Comparison of ENCODE assay signal across 18 cellular contexts in genomic region chr10:127826161-127826740, GRCh38.
DNase-seq lines count a peak whose midpoint lies in the region; ATAC-seq, FAIRE-seq and TF ChIP-seq lines count a peak whose summit lies in the region.
"Had no signal": no experiment of that assay in that cellular context is flagged by ENCODE, and none has a peak within 500 bp of the region (broad histone marks: within the 10 kb centered on the region; RNA-seq: fewer than 3 reads in every experiment).

No MANE protein-coding gene starts in this region.

- no peak overlapping the region for H4K5ac ChIP-seq in H1 (ENCODE audit: insufficient read length, low read depth, low read length)

- H3K79me2 ChIP-seq in H1 (ENCODE audit: control insufficient read depth in 1 of 2, insufficient read depth in 2 of 2, low read length in 2 of 2): no peaks in the 10 kb centered on the region

- no peak overlapping the region for H2BK5ac ChIP-seq in H1 (ENCODE audit: low read depth, low read length)
- H2BK5ac ChIP-seq in neuronal stem cell (ENCODE audit: low read length): no peak overlapping the region

- CTCF ChIA-PET in A673 (lab: Charles Lee): no interaction called here
- CTCF ChIA-PET in H1 (lab: Charles Lee; ENCODE audit: partially characterized antibody): interaction anchor here (0.6 to 4.9 kb wide), 4 partner anchors 8 to 269 kb away, joined by 3 to 21 read pairs (median 8); no protein-coding TSS in a partner anchor

- FAIRE-seq in H1 (lab: Jason Lieb, UNC): no peak
- FAIRE-seq: G401.6, GM12891 had no signal

- H4K20me1 ChIP-seq in H1 (replicated peaks in 1 of 2; ENCODE audit: control insufficient read depth in 1 of 2, insufficient read depth in 2 of 2, low read length in 2 of 2): no peaks in the 10 kb centered on the region

- H3K27me3 ChIP-seq in A673 (replicated peaks; ENCODE audit: insufficient read depth, low read depth, low read length, poor library complexity) (no peaks in the 10 kb centered on the region), H1 (replicated peaks in 1 of 4; ENCODE audit: control insufficient read depth in 3 of 4, extremely low read depth in 1 of 4, insufficient read depth in 3 of 4, low read length in 3 of 4) (no peaks in the 10 kb centered on the region), neuronal stem cell (ENCODE audit: control insufficient read depth in 3 of 3, insufficient read depth in 3 of 3, low read depth in 1 of 3, low read length in 3 of 3) (no peaks in the 10 kb centered on the region)
- H3K27me3 ChIP-seq: BE2C had no signal

- H3K4me1 Mint-ChIP-seq in nephron progenitor cell: peaks cover 17% of the 10 kb centered on the region
- no peaks in the 10 kb centered on the region for H3K4me1 Mint-ChIP-seq in activated T-helper 1 cell treated with anti-CD3 and anti-CD28 coated beads, Interleukin-12 subunit alpha, Interleukin-12 subunit beta, Interleukin-2, Interleukin-4 antibody, amounts not matched to agents 30 ng/mL and 10 ng/mL and 1 ng/mL, durations not matched to agents 14 hours and 24 hours and 36 hours (ENCODE audit: low read depth)
- H3K4me1 Mint-ChIP-seq: CD4-positive, CD25-positive, alpha-beta regulatory T cell; CD8-positive, alpha-beta memory T cell had no signal

- TF ChIP-seq POLR2A in H1 (IDR thresholded peaks at IDR 0.05; ENCODE audit: control extremely low read depth in 1 of 2, low read depth in 2 of 2, low read length in 2 of 2): no peak

- no peak overlapping the region for H3K18ac ChIP-seq in H1 (ENCODE audit: extremely low read depth, low read length)
- H3K18ac ChIP-seq in neuronal stem cell (ENCODE audit: low read length): peak overlapping the region; percentile 5

- H3K36me3 ChIP-seq in A673 (ENCODE audit: insufficient read depth, low read length, poor library complexity, severe bottlenecking) (no peaks in the 10 kb centered on the region), H1 (ENCODE audit: control insufficient read depth in 2 of 4, insufficient read depth in 4 of 4, low read length in 3 of 4) (no peaks in the 10 kb centered on the region), neuronal stem cell (replicated peaks in 1 of 2; ENCODE audit: control insufficient read depth in 2 of 2, insufficient read depth in 2 of 2, low read length in 2 of 2) (no peaks in the 10 kb centered on the region)
- H3K36me3 ChIP-seq: BE2C had no signal

- 87% methylated on average over 10 of the region's 10 CpGs; no CpG with 5 or more reads in 1 of the 2 experiments for WGBS in H1 (ENCODE audit: extremely low coverage in 1 of 2, insufficient coverage in 1 of 2, insufficient read length in 1 of 2, insufficient replicate concordance in 2 of 2, low coverage in 1 of 2, low lambda C conversion rate in 2 of 2, missing lambda C conversion rate in 1 of 2), 2 experiments
- WGBS in neuronal stem cell (ENCODE audit: extremely low coverage in 2 of 2, insufficient read length in 2 of 2, insufficient replicate concordance in 1 of 2), 2 donors: no CpG with 5 or more reads among the region's 10 CpGs

- no peak overlapping the region for H2BK20ac ChIP-seq in H1 (ENCODE audit: low read length)

- H3K4me3 Mint-ChIP-seq in nephron progenitor cell: no peak overlapping the region
- H3K4me3 Mint-ChIP-seq in activated T-helper 1 cell treated with anti-CD3 and anti-CD28 coated beads, Interleukin-12 subunit alpha, Interleukin-12 subunit beta, Interleukin-2, Interleukin-4 antibody, amounts not matched to agents 30 ng/mL and 10 ng/mL and 1 ng/mL, durations not matched to agents 14 hours and 24 hours and 36 hours: no peak overlapping the region
- H3K4me3 Mint-ChIP-seq: CD4-positive, CD25-positive, alpha-beta regulatory T cell; H9 had no signal

- H3K79me1 ChIP-seq in H1 (ENCODE audit: low read depth, low read length) (no peaks in the 10 kb centered on the region), neuronal stem cell (ENCODE audit: low read depth, low read length) (no peaks in the 10 kb centered on the region)

- peaks cover 6% of the 10 kb centered on the region for H3K36me3 Mint-ChIP-seq in nephron progenitor cell (ENCODE audit: low read depth)
- H3K36me3 Mint-ChIP-seq in activated T-helper 1 cell treated with anti-CD3 and anti-CD28 coated beads, Interleukin-12 subunit alpha, Interleukin-12 subunit beta, Interleukin-2, Interleukin-4 antibody, amounts not matched to agents 30 ng/mL and 10 ng/mL and 1 ng/mL, durations not matched to agents 14 hours and 24 hours and 36 hours (ENCODE audit: low read depth): no peaks in the 10 kb centered on the region
- H3K36me3 Mint-ChIP-seq: CD4-positive, CD25-positive, alpha-beta regulatory T cell; CD8-positive, alpha-beta memory T cell had no signal

- no TSS peak for BruUV-seq in A673 (replicated peaks; lab: Mats Ljungman, UMichigan)

- H3K27ac Mint-ChIP-seq in nephron progenitor cell: peak overlapping the region; percentile 36
- no peak overlapping the region for H3K27ac Mint-ChIP-seq in activated T-helper 1 cell treated with anti-CD3 and anti-CD28 coated beads, Interleukin-12 subunit alpha, Interleukin-12 subunit beta, Interleukin-2, Interleukin-4 antibody, amounts not matched to agents 30 ng/mL and 10 ng/mL and 1 ng/mL, durations not matched to agents 14 hours and 24 hours and 36 hours
- H3K27ac Mint-ChIP-seq: CD4-positive, CD25-positive, alpha-beta regulatory T cell had no signal

- H3K4me1 ChIP-seq in A673 (ENCODE audit: insufficient read depth, low read length, poor library complexity, severe bottlenecking) (peaks cover 6% of the 10 kb centered on the region), H1 (replicated peaks in 1 of 4; ENCODE audit: control insufficient read depth in 3 of 4, insufficient read depth in 4 of 4, low read length in 3 of 4) (peaks cover 0 to 3% (median 1%) of the 10 kb centered on the region in 4 experiments; a peak in 2 of 7 replicates), neuronal stem cell (ENCODE audit: control insufficient read depth in 2 of 2, insufficient read depth in 1 of 2, low read depth in 1 of 2, low read length in 2 of 2) (peaks cover 0 to 5% of the 10 kb centered on the region in 2 donors)
- H3K4me1 ChIP-seq: BE2C had no signal

- H3K23ac ChIP-seq in H1 (ENCODE audit: insufficient read length) (no peak overlapping the region), neuronal stem cell (ENCODE audit: low read depth, low read length, poor library complexity) (no peak overlapping the region)

- TF ChIP-seq RAD21 in H1 (IDR thresholded peaks at IDR 0.05 in 1 of 2, conservative IDR thresholded peaks at IDR 0.05 in 1 of 2; ENCODE audit: low read depth in 2 of 2, low read length in 2 of 2): no peak

- peaks cover 9% of the 10 kb centered on the region for H3K27me3 Mint-ChIP-seq in nephron progenitor cell (ENCODE audit: low read depth, poor library complexity)
- peaks cover 9% of the 10 kb centered on the region for H3K27me3 Mint-ChIP-seq in activated T-helper 1 cell treated with anti-CD3 and anti-CD28 coated beads, Interleukin-12 subunit alpha, Interleukin-12 subunit beta, Interleukin-2, Interleukin-4 antibody, amounts not matched to agents 30 ng/mL and 10 ng/mL and 1 ng/mL, durations not matched to agents 14 hours and 24 hours and 36 hours (ENCODE audit: insufficient read depth)

- no peak overlapping the region for H2BK15ac ChIP-seq in H1 (ENCODE audit: low read length)
- H2BK15ac ChIP-seq in neuronal stem cell (ENCODE audit: low read length): no peak overlapping the region

- H2AFZ ChIP-seq in H1 (ENCODE audit: low read length) (peak overlapping the region; percentile 84; the same call in 1 of the 2 replicates), neuronal stem cell (ENCODE audit: low read length) (peak overlapping the region; percentile 65)

- intact Hi-C loops in A673 (cut with micrococcal nuclease; ENCODE audit: unreplicated experiment): no loop called here
- intact Hi-C loops in activated T-helper 1 cell treated with anti-CD3 and anti-CD28 coated beads, Interleukin-12 subunit alpha, Interleukin-12 subunit beta, Interleukin-2, Interleukin-4 antibody, amounts not matched to agents 30 ng/mL and 10 ng/mL and 1 ng/mL, durations not matched to agents 14 hours and 24 hours and 36 hours (cut with micrococcal nuclease): no loop called here

- TF ChIP-seq EP300 in H1 (IDR thresholded peaks at IDR 0.05; ENCODE audit: borderline replicate concordance in 1 of 2, low read depth in 2 of 2, low read length in 2 of 2): no peak

- no peak overlapping the region for H2BK120ac ChIP-seq in H1 (replicated peaks; ENCODE audit: low read depth, low read length)
- no peak overlapping the region for H2BK120ac ChIP-seq in neuronal stem cell (ENCODE audit: low read depth, low read length)

- H3K4me2 ChIP-seq in H1 (ENCODE audit: insufficient read depth in 1 of 2, low read depth in 2 of 2, low read length in 2 of 2) (no peak overlapping the region), neuronal stem cell (ENCODE audit: insufficient read depth, low read length, poor library complexity, severe bottlenecking) (no peak overlapping the region)

- H3K23me2 ChIP-seq in H1 (ENCODE audit: low read depth, low read length): no peaks in the 10 kb centered on the region

- H4K91ac ChIP-seq in H1 (replicated peaks; ENCODE audit: insufficient read length, low read length): no peak overlapping the region
- no peak overlapping the region for H4K91ac ChIP-seq in neuronal stem cell (ENCODE audit: low read depth, low read length, poor library complexity)

- peaks cover 30% of the 10 kb centered on the region for H3K9me3 Mint-ChIP-seq in nephron progenitor cell
- H3K9me3 Mint-ChIP-seq in activated T-helper 1 cell treated with anti-CD3 and anti-CD28 coated beads, Interleukin-12 subunit alpha, Interleukin-12 subunit beta, Interleukin-2, Interleukin-4 antibody, amounts not matched to agents 30 ng/mL and 10 ng/mL and 1 ng/mL, durations not matched to agents 14 hours and 24 hours and 36 hours: no peaks in the 10 kb centered on the region

- no peak for ATAC-seq in GM18861 (IDR thresholded peaks at IDR 0.05; ENCODE audit: unreplicated experiment)
- no peak for ATAC-seq in HG02870 (IDR thresholded peaks at IDR 0.05; ENCODE audit: unreplicated experiment)

- no peak overlapping the region for H3K14ac ChIP-seq in H1 (ENCODE audit: insufficient read length)
- H3K14ac ChIP-seq in neuronal stem cell (ENCODE audit: low read length): no peak overlapping the region

- H3K4me3 ChIP-seq in A673 (ENCODE audit: low read depth, low read length, poor library complexity, severe bottlenecking) (no peak overlapping the region), H1 (ENCODE audit: extremely low read depth in 1 of 4, insufficient read depth in 2 of 4, low read depth in 3 of 4, low read length in 4 of 4) (no peak overlapping the region), neuronal stem cell (ENCODE audit: low read length in 2 of 2) (no peak overlapping the region)

- H4K8ac ChIP-seq in H1 (ENCODE audit: extremely low read depth, insufficient read depth, low read length): no peak overlapping the region
- H4K8ac ChIP-seq in neuronal stem cell (ENCODE audit: low read depth, low read length): no peak overlapping the region

- H3K9ac ChIP-seq in H1 (replicated peaks in 1 of 4; ENCODE audit: extremely low read depth in 1 of 4, low read depth in 3 of 4, low read length in 3 of 4) (no peak overlapping the region), neuronal stem cell (ENCODE audit: low read depth, low read length, poor library complexity) (no peak overlapping the region)

- H3K27ac ChIP-seq in A673 (ENCODE audit: low read depth, low read length, poor library complexity, severe bottlenecking): no peak overlapping the region
- no peak overlapping the region for H3K27ac ChIP-seq in H1 (ENCODE audit: low read depth, low read length)
- H3K27ac ChIP-seq in neuronal stem cell (replicated peaks; ENCODE audit: low read length): no peak overlapping the region

- no peak overlapping the region for H3K56ac ChIP-seq in H1 (replicated peaks; ENCODE audit: insufficient read length, low read depth, low read length)

- POLR2A ChIA-PET in A673 (lab: Charles Lee; ENCODE audit: low non-redundant PET): no interaction called here
- POLR2A ChIA-PET in H1 (lab: Charles Lee; ENCODE audit: partially characterized antibody): no interaction called here

- peak; percentile 11 for DNase-seq in A673 (ENCODE audit: low spot score)
- DNase-seq in H1 (ENCODE audit: low read depth in 1 of 2, low spot score in 2 of 2): no peak
- DNase-seq in nephron progenitor cell: no peak
- DNase-seq in neuronal stem cell (ENCODE audit: low spot score): no peak
- DNase-seq in activated T-helper 1 cell treated with anti-CD3 and anti-CD28 coated beads, Interleukin-12 subunit alpha, Interleukin-12 subunit beta, Interleukin-2, Interleukin-4 antibody, amounts not matched to agents 30 ng/mL and 10 ng/mL and 1 ng/mL, durations not matched to agents 14 hours and 24 hours and 36 hours (ENCODE audit: low spot score): no peak
- DNase-seq: ACHN; BE2C; C1 segment of cervical spinal cord; CD4-positive, CD25-positive, alpha-beta regulatory T cell; CD8-positive, alpha-beta memory T cell; COR-L47; DMS 273 treated with DMSO at 0.1 percent for 48 hours; GOT3; H9 had no signal

- H2BK12ac ChIP-seq in H1 (ENCODE audit: low read depth, low read length) (0 out of 2 replicates have a peak overlapping the region, but pooled peaks have one; percentile 5), neuronal stem cell (ENCODE audit: low read length) (no peak overlapping the region)

- H2AK5ac ChIP-seq in H1 (ENCODE audit: low read depth, low read length) (no peak overlapping the region), neuronal stem cell (ENCODE audit: low read depth, low read length) (no peak overlapping the region)

- TF ChIP-seq CTCF in A673 (conservative IDR thresholded peaks at IDR 0.05; ENCODE audit: low read depth, low read length): no peak
- TF ChIP-seq CTCF in H1 (IDR thresholded peaks at IDR 0.05; ENCODE audit: control extremely low read depth in 1 of 3, insufficient read depth in 1 of 3, low read depth in 1 of 3, low read length in 3 of 3): no peak
- TF ChIP-seq CTCF in nephron progenitor cell (IDR thresholded peaks at IDR 0.05): no peak

- H3K4ac ChIP-seq in H1 (replicated peaks; ENCODE audit: insufficient read length, low read depth, low read length): no peak overlapping the region
- H3K4ac ChIP-seq in neuronal stem cell (ENCODE audit: low read length): no peak overlapping the region

- H3K9me3 ChIP-seq in A673 (ENCODE audit: low read depth, low read length, poor library complexity, severe bottlenecking) (no peaks in the 10 kb centered on the region), H1 (ENCODE audit: insufficient read depth in 2 of 2, low read depth in 1 of 2, low read length in 1 of 2) (peaks cover 12 to 17% of the 10 kb centered on the region in 2 experiments), neuronal stem cell (replicated peaks in 1 of 2; ENCODE audit: control insufficient read depth in 2 of 2, insufficient read depth in 1 of 2, low read depth in 1 of 2, low read length in 2 of 2) (peaks cover 0 to 10% of the 10 kb centered on the region in 2 donors)
- H3K9me3 ChIP-seq: BE2C had no signal
